In the genomic region with DNA sequence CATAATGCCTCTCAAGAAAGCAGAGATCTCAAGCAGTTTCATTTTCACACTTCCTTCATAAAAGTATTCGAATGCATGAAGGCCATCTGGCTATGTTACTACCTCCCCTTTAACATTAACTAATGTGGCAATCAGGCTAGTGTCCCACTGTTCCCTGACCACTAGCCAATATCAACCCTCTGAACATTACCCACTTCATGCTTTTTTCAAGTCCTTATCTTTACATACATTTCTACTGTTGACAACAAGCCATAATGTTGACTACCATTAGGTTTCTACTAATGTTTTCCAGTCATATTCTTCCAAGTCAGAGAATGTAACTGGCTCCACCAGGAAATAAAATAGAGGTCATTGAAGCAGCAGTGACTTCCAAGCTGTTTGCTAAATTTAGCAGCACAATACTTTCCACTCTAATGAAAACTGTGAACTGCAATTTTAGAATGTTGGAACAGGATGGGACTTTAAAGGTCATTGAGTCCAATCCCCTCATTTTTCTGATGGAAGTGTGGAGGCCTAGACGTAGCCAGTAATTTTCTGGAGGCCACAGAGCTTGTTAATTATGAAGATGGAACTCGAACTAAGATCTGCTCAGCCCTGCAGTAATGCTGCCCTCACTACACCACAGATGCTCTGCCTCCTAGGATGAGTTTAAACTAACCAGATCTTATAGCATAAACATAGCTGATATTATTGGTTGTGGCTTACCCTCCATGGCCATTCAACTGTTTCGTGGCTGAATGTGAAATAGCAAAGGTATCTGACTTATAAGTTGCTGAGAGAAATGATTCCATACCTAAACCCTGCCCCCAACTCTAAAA, we compare ENCODE assay signal across 17 cellular contexts. TPM values are rescaled to one million over a fixed set of nuclear protein-coding genes. Genes with fewer than 3 reads are reported as not detected.
DNase-seq lines count a peak whose midpoint lies in the region; ATAC-seq, FAIRE-seq and TF ChIP-seq lines count a peak whose summit lies in the region.
"Had no signal": no experiment of that assay in that cellular context is flagged by ENCODE, and none has a peak within 500 bp of the region (broad histone marks: within the 10 kb centered on the region; RNA-seq: fewer than 3 reads in every experiment).

No MANE protein-coding gene starts in this region.

- peaks cover 5% of the 10 kb centered on the region; the same call in 1 of the 2 replicates for H3K4me1 ChIP-seq in PC-3 (ENCODE audit: insufficient read depth, low read length)
- no peaks in the 10 kb centered on the region for H3K4me1 ChIP-seq in naive thymus-derived CD4-positive, alpha-beta T cell (ENCODE audit: control insufficient read depth in 2 of 2, insufficient read depth in 2 of 2, low read length in 2 of 2)
- H3K4me1 ChIP-seq: colonic mucosa had no signal

- H3K9me3 Mint-ChIP-seq in glutamatergic neuron (ENCODE audit: unreplicated experiment) = no peaks in the 10 kb centered on the region
- peaks cover 0 to 2% (median 0%) of the 10 kb centered on the region in 11 donors for H3K9me3 Mint-ChIP-seq in naive thymus-derived CD4-positive, alpha-beta T cell
- H3K9me3 Mint-ChIP-seq in activated T-cell treated with anti-CD3 and anti-CD28 coated beads, Interleukin-2, amount 50 U/mL, for 72 hours = no peaks in the 10 kb centered on the region
- no peaks in the 10 kb centered on the region for H3K9me3 Mint-ChIP-seq in activated CD4-positive, alpha-beta memory T cell treated with anti-CD3 and anti-CD28 coated beads, Interleukin-2, amount 10 ng/mL, durations not matched to agents 7 days and 5 days
- H3K9me3 Mint-ChIP-seq: activated B cell treated with CpG ODN at 0.5 μM for 24 hours had no signal

- H3K27ac ChIP-seq in PC-3 (ENCODE audit: low read length) = no peak overlapping the region
- no peak overlapping the region for H3K27ac ChIP-seq in naive thymus-derived CD4-positive, alpha-beta T cell (ENCODE audit: low read depth, low read length)
- H3K27ac ChIP-seq: colonic mucosa, esophagus squamous epithelium had no signal

- TF ChIP-seq CTCF in PC-3 (conservative IDR thresholded peaks at IDR 0.05; ENCODE audit: low read depth, low read length) = no peak
- TF ChIP-seq CTCF in glutamatergic neuron (IDR thresholded peaks at IDR 0.05; ENCODE audit: partially characterized antibody, unreplicated experiment) = no peak

- peaks cover 21% of the 10 kb centered on the region for H3K4me1 Mint-ChIP-seq in glutamatergic neuron (ENCODE audit: low read depth, unreplicated experiment)
- no peaks in the 10 kb centered on the region for H3K4me1 Mint-ChIP-seq in naive thymus-derived CD4-positive, alpha-beta T cell
- H3K4me1 Mint-ChIP-seq in activated T-cell treated with anti-CD3 and anti-CD28 coated beads, Interleukin-2, amount 50 U/mL, for 72 hours (ENCODE audit: low read depth) = no peaks in the 10 kb centered on the region
- H3K4me1 Mint-ChIP-seq in activated CD4-positive, alpha-beta memory T cell treated with anti-CD3 and anti-CD28 coated beads, Interleukin-2, amount 10 ng/mL, durations not matched to agents 7 days and 5 days = no peaks in the 10 kb centered on the region
- H3K4me1 Mint-ChIP-seq: activated B cell treated with CpG ODN at 0.5 μM for 24 hours had no signal

- H3F3A ChIP-seq in PC-3 (ENCODE audit: low read length, unreplicated experiment) = no peaks in the 10 kb centered on the region

- peak overlapping the region; percentile 68 for H3K4me3 Mint-ChIP-seq in glutamatergic neuron (ENCODE audit: unreplicated experiment)
- peak overlapping the region in 1 of 10 donors; percentile 25 for H3K4me3 Mint-ChIP-seq in naive thymus-derived CD4-positive, alpha-beta T cell
- H3K4me3 Mint-ChIP-seq in activated T-cell treated with anti-CD3 and anti-CD28 coated beads, Interleukin-2, amount 50 U/mL, for 72 hours = no peak overlapping the region
- H3K4me3 Mint-ChIP-seq in activated CD4-positive, alpha-beta memory T cell treated with anti-CD3 and anti-CD28 coated beads, Interleukin-2, amount 10 ng/mL, durations not matched to agents 7 days and 5 days = no peak overlapping the region
- H3K4me3 Mint-ChIP-seq: activated B cell treated with CpG ODN at 0.5 μM for 24 hours had no signal

- no peak overlapping the region for H3K4me3 ChIP-seq in PC-3 (ENCODE audit: low read length)
- no peak overlapping the region for H3K4me3 ChIP-seq in naive thymus-derived CD4-positive, alpha-beta T cell (ENCODE audit: low read length)
- H3K4me3 ChIP-seq: colonic mucosa, esophagus squamous epithelium had no signal

- H3K36me3 ChIP-seq in PC-3 (ENCODE audit: low read depth, low read length) = no peaks in the 10 kb centered on the region
- H3K36me3 ChIP-seq in naive thymus-derived CD4-positive, alpha-beta T cell (ENCODE audit: control insufficient read depth in 2 of 3, insufficient read depth in 3 of 3, low read length in 3 of 3) = no peaks in the 10 kb centered on the region
- H3K36me3 ChIP-seq: colonic mucosa, esophagus squamous epithelium had no signal

- no peaks in the 10 kb centered on the region for H4K20me1 ChIP-seq in PC-3 (ENCODE audit: low read length)

- no peaks in the 10 kb centered on the region for H3K27me3 ChIP-seq in PC-3 (ENCODE audit: low read length)
- H3K27me3 ChIP-seq in naive thymus-derived CD4-positive, alpha-beta T cell (ENCODE audit: control insufficient read depth in 2 of 2, insufficient read depth in 2 of 2, low read length in 2 of 2) = no peaks in the 10 kb centered on the region
- H3K27me3 ChIP-seq: colonic mucosa, esophagus squamous epithelium had no signal

- peak; percentile 85 for FAIRE-seq in GM19239 (lab: Jason Lieb, UNC)
- FAIRE-seq: D721Med had no signal

- BruUV-seq in PC-3 (replicated peaks; lab: Mats Ljungman, UMichigan) = no TSS peak

- H3K9ac ChIP-seq in PC-3 (ENCODE audit: low read length) = no peak overlapping the region

- no peaks in the 10 kb centered on the region for H3K79me2 ChIP-seq in PC-3 (ENCODE audit: low read length)

- H3K36me3 Mint-ChIP-seq in glutamatergic neuron (ENCODE audit: unreplicated experiment) = no peaks in the 10 kb centered on the region
- no peaks in the 10 kb centered on the region for H3K36me3 Mint-ChIP-seq in naive thymus-derived CD4-positive, alpha-beta T cell
- H3K36me3 Mint-ChIP-seq in activated T-cell treated with anti-CD3 and anti-CD28 coated beads, Interleukin-2, amount 50 U/mL, for 72 hours (ENCODE audit: insufficient read depth in 2 of 2) = no peaks in the 10 kb centered on the region
- H3K36me3 Mint-ChIP-seq in activated CD4-positive, alpha-beta memory T cell treated with anti-CD3 and anti-CD28 coated beads, Interleukin-2, amount 10 ng/mL, durations not matched to agents 7 days and 5 days (ENCODE audit: low read depth) = no peaks in the 10 kb centered on the region

- POLR2A ChIA-PET in PC-3 (lab: Charles Lee; ENCODE audit: unreplicated experiment) = no interaction called here
- POLR2A ChIA-PET in naive thymus-derived CD4-positive, alpha-beta T cell (lab: Charles Lee) = no interaction called here
- POLR2A ChIA-PET in activated CD4-positive, alpha-beta memory T cell treated with anti-CD3 and anti-CD28 coated beads, Interleukin-2, amount 10 ng/mL, durations not matched to agents 7 days and 5 days (lab: Charles Lee) = no interaction called here

- DNase-seq in GM19239 (ENCODE audit: insufficient read length, low spot score) (no peak), PC-3 (no peak), glutamatergic neuron (no peak), pons (ENCODE audit: low spot score) (peak; percentile 11), NCI-H2171 (lab: John Stamatoyannopoulos, UW) (no peak)
- no peak for DNase-seq in naive thymus-derived CD4-positive, alpha-beta T cell
- no peak for DNase-seq in activated T-cell treated with anti-CD3 and anti-CD28 coated beads, Interleukin-2, amount 50 U/mL, for 72 hours
- DNase-seq in activated CD4-positive, alpha-beta memory T cell treated with anti-CD3 and anti-CD28 coated beads, Interleukin-2, amount 10 ng/mL, durations not matched to agents 7 days and 5 days = no peak
- DNase-seq: activated B cell treated with CpG ODN at 0.5 μM for 24 hours, colonic mucosa, esophagus squamous epithelium, MV-4-11, NCI-H2171 treated with DMSO at 0.1 percent for 48 hours, SW 1271, trophoblast cell had no signal

- H3K27ac Mint-ChIP-seq in glutamatergic neuron (ENCODE audit: unreplicated experiment) = peak overlapping the region; percentile 91
- no peak overlapping the region for H3K27ac Mint-ChIP-seq in naive thymus-derived CD4-positive, alpha-beta T cell
- H3K27ac Mint-ChIP-seq in activated T-cell treated with anti-CD3 and anti-CD28 coated beads, Interleukin-2, amount 50 U/mL, for 72 hours = no peak overlapping the region
- H3K27ac Mint-ChIP-seq in activated CD4-positive, alpha-beta memory T cell treated with anti-CD3 and anti-CD28 coated beads, Interleukin-2, amount 10 ng/mL, durations not matched to agents 7 days and 5 days = no peak overlapping the region
- H3K27ac Mint-ChIP-seq: activated B cell treated with CpG ODN at 0.5 μM for 24 hours had no signal

- CTCF ChIA-PET in PC-3 (lab: Charles Lee) = no interaction called here
- CTCF ChIA-PET in naive thymus-derived CD4-positive, alpha-beta T cell (lab: Charles Lee) = no interaction called here
- CTCF ChIA-PET in activated CD4-positive, alpha-beta memory T cell treated with anti-CD3 and anti-CD28 coated beads, Interleukin-2, amount 10 ng/mL, durations not matched to agents 7 days and 5 days (lab: Charles Lee) = interaction anchor here (0.6 kb wide), 1 partner anchor 117 kb away, joined by 3 read pairs; no protein-coding TSS in a partner anchor

- H2AFZ ChIP-seq in PC-3 (ENCODE audit: low read length) = 0 out of 2 replicates have a peak overlapping the region, but pooled peaks have one; percentile 4

- ATAC-seq in PC-3 = no peak
- no peak for ATAC-seq in naive thymus-derived CD4-positive, alpha-beta T cell
- ATAC-seq in activated T-cell treated with anti-CD3 and anti-CD28 coated beads, Interleukin-2, amount 50 U/mL, for 72 hours (replicated peaks in 1 of 2) = no peak

- H3K9me3 ChIP-seq in PC-3 (ENCODE audit: low read length) = no peaks in the 10 kb centered on the region
- H3K9me3 ChIP-seq in naive thymus-derived CD4-positive, alpha-beta T cell (ENCODE audit: control insufficient read depth in 2 of 3, low read length in 3 of 3) = no peaks in the 10 kb centered on the region
- H3K9me3 ChIP-seq: colonic mucosa, esophagus squamous epithelium had no signal

- no peaks in the 10 kb centered on the region for H3K27me3 Mint-ChIP-seq in glutamatergic neuron (ENCODE audit: unreplicated experiment)
- peaks cover 0 to 4% (median 3%) of the 10 kb centered on the region in 5 donors for H3K27me3 Mint-ChIP-seq in naive thymus-derived CD4-positive, alpha-beta T cell
- peaks cover 5% of the 10 kb centered on the region for H3K27me3 Mint-ChIP-seq in activated T-cell treated with anti-CD3 and anti-CD28 coated beads, Interleukin-2, amount 50 U/mL, for 72 hours (ENCODE audit: low read depth)
- H3K27me3 Mint-ChIP-seq in activated CD4-positive, alpha-beta memory T cell treated with anti-CD3 and anti-CD28 coated beads, Interleukin-2, amount 10 ng/mL, durations not matched to agents 7 days and 5 days = peaks cover 10% of the 10 kb centered on the region
- H3K27me3 Mint-ChIP-seq: activated B cell treated with CpG ODN at 0.5 μM for 24 hours had no signal

- H3K9me2 ChIP-seq in PC-3 (replicated peaks; ENCODE audit: low read length) = no peaks in the 10 kb centered on the region

- H3K4me2 ChIP-seq in PC-3 (ENCODE audit: low read length) = no peak overlapping the region

- intact Hi-C loops in PC-3 (cut with micrococcal nuclease) = no loop called here
- intact Hi-C loops in naive thymus-derived CD4-positive, alpha-beta T cell (cut with micrococcal nuclease) = no loop called here

RNA-seq across cellular contexts. Expression of gene PPP1R1C, which starts 0.6 kb away (rescaled TPM):
- total RNA-seq in PC-3 (2014; rRNA removed) = 1.4 and 1.5 TPM in 2 replicates
- total RNA-seq in glutamatergic neuron (ENCODE audit: unreplicated experiment) = 13.8 TPM
- total RNA-seq in naive thymus-derived CD4-positive, alpha-beta T cell = not detected
- not detected for polyA plus RNA-seq in naive thymus-derived CD4-positive, alpha-beta T cell
- total RNA-seq in activated T-cell treated with anti-CD3 and anti-CD28 coated beads, Interleukin-2, amount 50 U/mL, for 72 hours = not detected
- total RNA-seq in activated CD4-positive, alpha-beta memory T cell treated with anti-CD3 and anti-CD28 coated beads, Interleukin-2, amount 10 ng/mL, durations not matched to agents 7 days and 5 days = not detected
- total RNA-seq: activated B cell treated with CpG ODN at 0.5 μM for 24 hours, colonic mucosa, HT-29 had no signal
